Comparison of ENCODE assay signal across 2 cellular contexts in the genomic region with DNA sequence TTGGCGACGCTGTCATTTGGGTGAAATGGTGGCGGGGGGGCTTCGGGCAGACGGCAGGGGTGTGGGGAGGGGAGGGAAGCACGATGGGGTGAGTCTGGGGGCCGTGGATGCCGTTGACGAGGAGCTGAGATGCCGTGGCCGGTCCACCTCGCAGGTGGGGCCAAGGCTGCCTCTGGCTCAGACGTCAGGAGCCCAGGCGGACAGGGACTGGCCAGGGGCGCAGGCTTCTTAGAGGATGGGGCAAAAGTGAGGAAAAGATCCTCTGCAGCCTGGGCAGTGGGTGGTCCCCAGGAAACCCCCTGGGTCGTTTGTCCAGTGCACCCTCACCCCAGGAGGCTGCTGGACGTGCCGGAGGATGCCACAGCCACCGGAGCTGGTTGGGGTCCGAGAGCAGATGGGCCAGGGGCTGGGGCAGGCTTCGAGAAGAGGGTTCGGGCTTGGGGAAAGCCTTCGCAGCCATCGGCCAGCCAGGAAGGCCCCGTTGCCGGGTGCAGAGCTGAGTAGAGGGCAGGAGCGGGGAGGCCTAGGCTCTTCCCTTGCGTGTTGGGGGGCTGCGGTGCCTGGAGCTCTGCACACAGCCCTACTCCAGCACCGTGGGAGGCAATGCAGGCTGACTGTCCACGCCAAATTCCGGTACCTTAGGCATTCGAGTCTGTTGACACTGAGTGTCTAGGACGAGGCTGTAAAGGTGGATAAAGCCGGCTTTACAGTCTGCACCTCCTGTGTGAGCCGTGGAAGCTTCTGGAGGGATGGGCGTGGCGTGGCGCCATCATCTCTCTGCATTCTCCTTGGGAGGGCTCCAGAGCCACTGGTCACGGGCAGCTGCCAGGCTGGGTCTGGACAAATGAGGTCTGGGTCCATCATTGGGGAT.
A peak's percentile ranks its signal among the peaks of the same experiment; 100 is the strongest.
TF ChIP-seq lines count a peak whose summit lies in the region.

No MANE protein-coding gene starts in this region.

TF ChIP-seq in IMR-90, 13 proteins besides CTCF, POLR2A, EP300 and RAD21:
- TF ChIP-seq NFE2L2 (IDR thresholded peaks at IDR 0.05; ENCODE audit: low read depth, low read length) (no peak), SMC3 (IDR thresholded peaks at IDR 0.05; ENCODE audit: low read depth, low read length) (no peak), RFX5 (IDR thresholded peaks at IDR 0.05; ENCODE audit: low read depth, low read length) (no peak), CEBPB (IDR thresholded peaks at IDR 0.05; ENCODE audit: low read depth, low read length) (no peak), BHLHE40 (IDR thresholded peaks at IDR 0.05; ENCODE audit: low read depth, low read length) (no peak), FOS (IDR thresholded peaks at IDR 0.05; ENCODE audit: low read depth, low read length) (no peak), MXI1 (IDR thresholded peaks at IDR 0.05; ENCODE audit: borderline replicate concordance, low read depth, low read length) (no peak), RCOR1 (IDR thresholded peaks at IDR 0.05; ENCODE audit: insufficient replicate concordance, low read length) (no peak), MAFK (IDR thresholded peaks at IDR 0.05; ENCODE audit: low read depth, low read length) (no peak), MAZ (IDR thresholded peaks at IDR 0.05; ENCODE audit: borderline replicate concordance, low read depth, low read length) (no peak), CHD1 (IDR thresholded peaks at IDR 0.05; ENCODE audit: low read depth, low read length) (no peak)
- TF ChIP-seq, protein P1, sequence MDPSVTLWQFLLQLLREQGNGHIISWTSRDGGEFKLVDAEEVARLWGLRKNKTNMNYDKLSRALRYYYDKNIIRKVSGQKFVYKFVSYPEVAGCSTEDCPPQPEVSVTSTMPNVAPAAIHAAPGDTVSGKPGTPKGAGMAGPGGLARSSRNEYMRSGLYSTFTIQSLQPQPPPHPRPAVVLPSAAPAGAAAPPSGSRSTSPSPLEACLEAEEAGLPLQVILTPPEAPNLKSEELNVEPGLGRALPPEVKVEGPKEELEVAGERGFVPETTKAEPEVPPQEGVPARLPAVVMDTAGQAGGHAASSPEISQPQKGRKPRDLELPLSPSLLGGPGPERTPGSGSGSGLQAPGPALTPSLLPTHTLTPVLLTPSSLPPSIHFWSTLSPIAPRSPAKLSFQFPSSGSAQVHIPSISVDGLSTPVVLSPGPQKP (IDR thresholded peaks at IDR 0.05; ENCODE audit: borderline replicate concordance, low read depth, low read length): no peak
- TF ChIP-seq, protein P2, sequence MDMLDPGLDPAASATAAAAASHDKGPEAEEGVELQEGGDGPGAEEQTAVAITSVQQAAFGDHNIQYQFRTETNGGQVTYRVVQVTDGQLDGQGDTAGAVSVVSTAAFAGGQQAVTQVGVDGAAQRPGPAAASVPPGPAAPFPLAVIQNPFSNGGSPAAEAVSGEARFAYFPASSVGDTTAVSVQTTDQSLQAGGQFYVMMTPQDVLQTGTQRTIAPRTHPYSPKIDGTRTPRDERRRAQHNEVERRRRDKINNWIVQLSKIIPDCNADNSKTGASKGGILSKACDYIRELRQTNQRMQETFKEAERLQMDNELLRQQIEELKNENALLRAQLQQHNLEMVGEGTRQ (IDR thresholded peaks at IDR 0.05; ENCODE audit: low read depth, low read length): no peak

TF ChIP-seq in H1, 55 proteins besides CTCF, POLR2A, EP300 and RAD21:
- TF ChIP-seq EZH2 (IDR thresholded peaks at IDR 0.05; ENCODE audit: low read depth, low read length, severe bottlenecking) (peak; percentile 46), SUZ12 (IDR thresholded peaks at IDR 0.05; ENCODE audit: low read length) (peak; percentile 45; the same call in 1 of the 2 replicates), ZNF274 (IDR thresholded peaks at IDR 0.05; ENCODE audit: borderline replicate concordance, extremely low read depth, low read length) (no peak)
